7 cellular contexts compared by ENCODE assay signal in genomic region chr5:180353226-180353962, GRCh38. TPM values are rescaled to one million over a fixed set of nuclear protein-coding genes. Genes with fewer than 3 reads are reported as not detected.
DNase-seq lines count a peak whose midpoint lies in the region; ATAC-seq and TF ChIP-seq lines count a peak whose summit lies in the region.

Gene GFPT2 (minus strand): TSS chr5:180353336. CDS start chr5:180353217, 119 bp downstream.

- H3K4me1 ChIP-seq in OCI-LY7 (ENCODE audit: insufficient read depth, low read length, poor library complexity, severe bottlenecking), result no peaks in the 10 kb centered on the region

- peak within 1 kb of the TSS; percentile 52 for H3K4me3 ChIP-seq in OCI-LY7 (ENCODE audit: low read depth, low read length, poor library complexity, severe bottlenecking)

- CTCF ChIA-PET in OCI-LY7 (lab: Charles Lee; ENCODE audit: unreplicated experiment), result no interaction called here

- no peaks in the 10 kb centered on the region for H3K9me3 ChIP-seq in OCI-LY7 (ENCODE audit: low read length)

- intact Hi-C loops in OCI-LY7 (cut with micrococcal nuclease; ENCODE audit: unreplicated experiment), result no loop called here
- intact Hi-C loops in activated T-helper 1 cell treated with anti-CD3 and anti-CD28 coated beads, Interleukin-12 subunit alpha, Interleukin-12 subunit beta, Interleukin-2, Interleukin-4 antibody, amounts not matched to agents 30 ng/mL and 10 ng/mL and 1 ng/mL, durations not matched to agents 14 hours and 24 hours and 36 hours (cut with micrococcal nuclease), result loop anchor here (1.0 to 10.0 kb wide), 3 partner anchors 60 to 531 kb away; partner anchors contain the start of genes CNOT6 and SQSTM1

- H3K9me2 ChIP-seq in OCI-LY7 (ENCODE audit: insufficient read depth, low read length), result no peaks in the 10 kb centered on the region

- H3K27ac ChIP-seq in OCI-LY7 (ENCODE audit: low read depth, low read length, poor library complexity, severe bottlenecking), result no peak within 1 kb of the TSS

- POLR2A ChIA-PET in OCI-LY7 (lab: Charles Lee), result interaction anchor here (0.6 kb wide), 1 partner anchor 309 kb away, joined by 6 read pairs; no protein-coding TSS in a partner anchor

- peak within 1 kb of the TSS; percentile 57 for H3K4me2 ChIP-seq in OCI-LY7 (ENCODE audit: low read length)

- no peaks in the 10 kb centered on the region for H3K36me3 ChIP-seq in OCI-LY7 (ENCODE audit: insufficient read depth, low read length)

- no peak within 1 kb of the TSS for H2AFZ ChIP-seq in OCI-LY7 (ENCODE audit: low read length)

- H3K27ac Mint-ChIP-seq in activated T-helper 1 cell treated with anti-CD3 and anti-CD28 coated beads, Interleukin-12 subunit alpha, Interleukin-12 subunit beta, Interleukin-2, Interleukin-4 antibody, amounts not matched to agents 30 ng/mL and 10 ng/mL and 1 ng/mL, durations not matched to agents 14 hours and 24 hours and 36 hours, result no peak within 1 kb of the TSS

- peaks cover 2% of the 10 kb centered on the region for H3K36me3 Mint-ChIP-seq in activated T-helper 1 cell treated with anti-CD3 and anti-CD28 coated beads, Interleukin-12 subunit alpha, Interleukin-12 subunit beta, Interleukin-2, Interleukin-4 antibody, amounts not matched to agents 30 ng/mL and 10 ng/mL and 1 ng/mL, durations not matched to agents 14 hours and 24 hours and 36 hours (ENCODE audit: low read depth)

- ATAC-seq in GM18868 (IDR thresholded peaks at IDR 0.05; ENCODE audit: unreplicated experiment) (peak; percentile 82), HG03066 (IDR thresholded peaks at IDR 0.05; ENCODE audit: low read depth, unreplicated experiment) (peak; percentile 52)

- no peaks in the 10 kb centered on the region for H3K4me1 Mint-ChIP-seq in activated T-helper 1 cell treated with anti-CD3 and anti-CD28 coated beads, Interleukin-12 subunit alpha, Interleukin-12 subunit beta, Interleukin-2, Interleukin-4 antibody, amounts not matched to agents 30 ng/mL and 10 ng/mL and 1 ng/mL, durations not matched to agents 14 hours and 24 hours and 36 hours (ENCODE audit: low read depth)

- H4K20me1 ChIP-seq in OCI-LY7 (ENCODE audit: insufficient read depth, low read length), result no peaks in the 10 kb centered on the region

- peak within 1 kb of the TSS; percentile 70 for H3K4me3 Mint-ChIP-seq in activated T-helper 1 cell treated with anti-CD3 and anti-CD28 coated beads, Interleukin-12 subunit alpha, Interleukin-12 subunit beta, Interleukin-2, Interleukin-4 antibody, amounts not matched to agents 30 ng/mL and 10 ng/mL and 1 ng/mL, durations not matched to agents 14 hours and 24 hours and 36 hours

- TF ChIP-seq CTCF in OCI-LY7 (conservative IDR thresholded peaks at IDR 0.05; ENCODE audit: low read length), result no peak

- no TSS peak for BruUV-seq in OCI-LY7 (replicated peaks; lab: Mats Ljungman, UMichigan)

- DNase-seq in OCI-LY7 (ENCODE audit: low spot score) (peak; percentile 61), fibroblast of gingiva (ENCODE audit: low read depth) (peak; percentile 80), myocyte (ENCODE audit: low read depth) (peak; percentile 86)
- DNase-seq in activated T-helper 1 cell treated with anti-CD3 and anti-CD28 coated beads, Interleukin-12 subunit alpha, Interleukin-12 subunit beta, Interleukin-2, Interleukin-4 antibody, amounts not matched to agents 30 ng/mL and 10 ng/mL and 1 ng/mL, durations not matched to agents 14 hours and 24 hours and 36 hours (ENCODE audit: low spot score), result peak; percentile 61
- DNase-seq in stimulated activated CD8-positive, alpha-beta memory T cell treated with anti-CD3 and anti-CD28 coated beads, Interleukin-7, amount 100 ng/mL, for 1 hour (ENCODE audit: low read depth in 2 of 2), result peak; percentile 50 to 54

- H3K9me3 Mint-ChIP-seq in activated T-helper 1 cell treated with anti-CD3 and anti-CD28 coated beads, Interleukin-12 subunit alpha, Interleukin-12 subunit beta, Interleukin-2, Interleukin-4 antibody, amounts not matched to agents 30 ng/mL and 10 ng/mL and 1 ng/mL, durations not matched to agents 14 hours and 24 hours and 36 hours, result no peaks in the 10 kb centered on the region

- H3K79me2 ChIP-seq in OCI-LY7 (ENCODE audit: insufficient read depth, low read depth, low read length), result no peaks in the 10 kb centered on the region

- peaks cover 50% of the 10 kb centered on the region for H3K27me3 Mint-ChIP-seq in activated T-helper 1 cell treated with anti-CD3 and anti-CD28 coated beads, Interleukin-12 subunit alpha, Interleukin-12 subunit beta, Interleukin-2, Interleukin-4 antibody, amounts not matched to agents 30 ng/mL and 10 ng/mL and 1 ng/mL, durations not matched to agents 14 hours and 24 hours and 36 hours (ENCODE audit: insufficient read depth)

RNA-seq across cellular contexts. Expression of gene GFPT2, which starts in this region (rescaled TPM):
- total RNA-seq in OCI-LY7 (2014; rRNA removed; shearing (Covaris generic)), result not detected in 2 replicates
- not detected in 2 replicates for total RNA-seq in OCI-LY7 (2022)
- 1.1 and 1.4 TPM in 2 replicates for total RNA-seq in activated T-helper 1 cell treated with anti-CD3 and anti-CD28 coated beads, Interleukin-12 subunit alpha, Interleukin-12 subunit beta, Interleukin-2, Interleukin-4 antibody, amounts not matched to agents 30 ng/mL and 10 ng/mL and 1 ng/mL, durations not matched to agents 14 hours and 24 hours and 36 hours
- total RNA-seq in myocyte, result 11.2 and 13.8 TPM in 2 replicates
- 11.6 TPM for polyA plus RNA-seq in myocyte (2012)

Comparison
In these comparisons a context has a peak if more than half of its experiments do, and no peak if none do; other contexts are left out.
1. Peak in DNase-seq, H3K4me3 ChIP-seq and H3K4me2 ChIP-seq in OCI-LY7; RNA of the gene not detected or under 1 TPM.